ENCODE assay signal across 8 cellular contexts in the genomic region with DNA sequence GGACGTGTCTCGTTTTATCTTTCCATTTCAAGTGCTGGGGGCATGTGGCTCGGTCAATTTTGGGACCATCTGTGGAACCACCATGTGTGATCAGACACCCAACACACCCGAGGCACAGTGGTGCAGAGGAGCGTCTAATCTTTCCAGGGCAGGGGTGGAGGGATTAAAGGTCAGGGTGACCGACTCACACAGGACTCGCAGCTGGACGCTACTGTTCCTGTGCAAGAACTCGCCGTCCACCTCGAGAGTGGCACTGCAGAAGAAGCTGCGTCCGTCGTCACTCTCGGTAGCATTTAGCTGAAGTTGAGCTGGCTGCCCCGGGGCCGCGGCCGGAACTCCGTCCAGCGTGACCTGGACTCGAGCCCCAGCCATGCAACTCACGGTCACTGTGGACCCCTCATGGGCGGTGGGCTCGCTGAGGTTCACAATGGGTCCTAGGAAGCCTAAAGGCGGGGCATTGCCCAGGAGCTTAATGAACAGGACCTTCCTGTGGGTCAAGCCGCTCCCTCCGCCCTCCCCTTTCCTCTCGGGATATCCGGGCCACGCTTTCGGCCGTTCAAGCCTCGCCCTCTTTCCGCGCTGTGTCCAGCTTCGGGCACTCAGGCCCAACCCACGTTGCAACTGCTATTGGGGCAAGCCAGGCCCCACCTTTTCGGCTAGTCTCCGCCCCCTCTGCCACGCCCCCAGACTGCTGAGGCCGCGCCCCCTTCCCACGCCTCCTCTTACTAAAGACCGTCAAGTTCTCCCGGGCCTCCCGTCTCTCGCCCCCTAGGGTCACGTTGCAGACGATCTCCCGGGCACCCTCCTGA. TPM values are rescaled to one million over a fixed set of nuclear protein-coding genes. Genes with fewer than 3 reads are reported as not detected.
DNase-seq lines count a peak whose midpoint lies in the region; ATAC-seq and TF ChIP-seq lines count a peak whose summit lies in the region.

No MANE protein-coding gene starts in this region.

- H3K4me3 ChIP-seq in HUES48 (ENCODE audit: low read depth, low read length), result peak overlapping the region; percentile 90
- peak overlapping the region; percentile 68 for H3K4me3 ChIP-seq in astrocyte of the cerebellum (ENCODE audit: low read depth, low read length)

- H3K9ac ChIP-seq in HUES48 (ENCODE audit: low read depth, low read length), result no peak overlapping the region

- ATAC-seq in left ventricle myocardium superior (peak; percentile 88), GM18868 (IDR thresholded peaks at IDR 0.05; ENCODE audit: unreplicated experiment) (no peak), GM19324 (IDR thresholded peaks at IDR 0.05; ENCODE audit: low FRiP score, unreplicated experiment) (no peak)

- no peaks in the 10 kb centered on the region for H3K9me3 ChIP-seq in HUES48 (ENCODE audit: control insufficient read depth, insufficient read depth, low read length)

- intact Hi-C loops in left ventricle myocardium superior (cut with micrococcal nuclease), result loop anchor here (10.0 kb wide), 1 partner anchor 50 kb away; a partner anchor contains a TSS

- peaks cover 6% of the 10 kb centered on the region; the same call in 1 of the 2 replicates for H3K27me3 ChIP-seq in HUES48 (ENCODE audit: control insufficient read depth, insufficient read depth, low read length)

- H3K4me1 ChIP-seq in HUES48 (ENCODE audit: control insufficient read depth, insufficient read depth, low read length), result peaks cover 20% of the 10 kb centered on the region

- in situ Hi-C loops in astrocyte of the cerebellum (cut with HindIII; ENCODE audit: low sequenced_read_pairs), result no loop called here

- no peak overlapping the region for H3K27ac ChIP-seq in HUES48 (ENCODE audit: low read depth, low read length)

- DNase-seq in C1 segment of cervical spinal cord (lab: John Stamatoyannopoulos, UW) (peak in 13 of 14 donors; percentile 9 to 80 (median 49)), RKO (ENCODE audit: low spot score) (peak; percentile 96), astrocyte of the cerebellum (ENCODE audit: low read depth) (peak; percentile 82), left ventricle myocardium superior (peak; percentile 96), pons (ENCODE audit: low spot score) (peak; percentile 45)

- peaks cover 13% of the 10 kb centered on the region for H3K36me3 ChIP-seq in HUES48 (ENCODE audit: control insufficient read depth, insufficient read depth, low read length)

- TF ChIP-seq CTCF in astrocyte of the cerebellum (IDR thresholded peaks at IDR 0.05; ENCODE audit: low read depth, low read length, missing control alignments), result no peak

RNA-seq across cellular contexts. Expression of a gene that starts 1.2 kb away (rescaled TPM):
- 12.3 TPM for total RNA-seq in left ventricle myocardium superior

RNA-seq across cellular contexts. Expression of a gene that starts 4.9 kb away (rescaled TPM):
- total RNA-seq in left ventricle myocardium superior, result 25.3 TPM

RNA-seq across cellular contexts. Expression of a gene that starts 18.7 kb away (rescaled TPM):
- total RNA-seq in left ventricle myocardium superior, result 18.2 TPM

RNA-seq across cellular contexts. Expression of a gene that starts 24.9 kb away (rescaled TPM):
- 0.87 TPM for total RNA-seq in left ventricle myocardium superior

RNA-seq across cellular contexts. Expression of a gene that starts 44.8 kb away (rescaled TPM):
- total RNA-seq in left ventricle myocardium superior, result 0.32 TPM

Comparison
In these comparisons a context has a peak if more than half of its experiments do, and no peak if none do; other contexts are left out.
1. DNase-seq: peak in every context shown above with its lines; median percentile 96 in RKO; 96 in left ventricle myocardium superior; 82 in astrocyte of the cerebellum; 49 in C1 segment of cervical spinal cord; 45 in pons.